ENCODE assay signal across 8 cellular contexts in genomic region chr7:4612939-4613841, GRCh38.
DNase-seq lines count a peak whose midpoint lies in the region; ATAC-seq, FAIRE-seq and TF ChIP-seq lines count a peak whose summit lies in the region.

No MANE protein-coding gene starts in this region.

- no peak for ATAC-seq in GM12878
- ATAC-seq in GM21528 (IDR thresholded peaks at IDR 0.05; ENCODE audit: low FRiP score, unreplicated experiment) = no peak

- TF ChIP-seq POLR2A in GM12878 (IDR thresholded peaks at IDR 0.05; ENCODE audit: low read depth, low read length) = no peak
- no peak for TF ChIP-seq POLR2A in suprapubic skin (IDR thresholded peaks at IDR 0.05)

- no peak for TF ChIP-seq EP300 in GM12878 (IDR thresholded peaks at IDR 0.05; ENCODE audit: borderline replicate concordance in 1 of 2, control insufficient read depth in 1 of 2, low read depth in 2 of 2, low read length in 2 of 2)
- TF ChIP-seq EP300 in suprapubic skin (IDR thresholded peaks at IDR 0.05) = no peak

- DNase-seq in T-helper 2 cell treated with Interferon-gamma antibody and Interleukin-4, amounts not matched to agents 5 μg/mL and 100 μg/mL, for 36 hours (ENCODE audit: low spot score) = no peak
- DNase-seq in T-helper 2 cell (no peak), GM12878 (ENCODE audit: low read depth, low spot score) (no peak), suprapubic skin (ENCODE audit: low spot score in 2 of 2) (peak in 1 of 2 donors; percentile 70), NAMALWA (ENCODE audit: low spot score) (no peak)
- DNase-seq in activated CD4-positive, alpha-beta memory T cell treated with anti-CD3 and anti-CD28 coated beads for 36 hours = no peak

- peak overlapping the region; percentile 60 for H3K4me2 ChIP-seq in GM12878 (ENCODE audit: control insufficient read depth, insufficient read depth)

- H3K4me3 ChIP-seq in GM12878 (peak overlapping the region; percentile 51; the same call in 1 of the 2 replicates), suprapubic skin (peak overlapping the region; percentile 39)

- H3K4me1 Mint-ChIP-seq in T-helper 2 cell treated with Interferon-gamma antibody and Interleukin-4, amounts not matched to agents 5 μg/mL and 100 μg/mL, for 36 hours (ENCODE audit: low read depth) = peaks cover 9% of the 10 kb centered on the region
- H3K4me1 Mint-ChIP-seq in activated CD4-positive, alpha-beta memory T cell treated with anti-CD3 and anti-CD28 coated beads for 36 hours (ENCODE audit: low read depth) = peaks cover 9% of the 10 kb centered on the region

- H3K36me3 Mint-ChIP-seq in T-helper 2 cell treated with Interferon-gamma antibody and Interleukin-4, amounts not matched to agents 5 μg/mL and 100 μg/mL, for 36 hours (ENCODE audit: low read depth) = no peaks in the 10 kb centered on the region
- no peaks in the 10 kb centered on the region for H3K36me3 Mint-ChIP-seq in activated CD4-positive, alpha-beta memory T cell treated with anti-CD3 and anti-CD28 coated beads for 36 hours

- no peaks in the 10 kb centered on the region for H3K9me3 Mint-ChIP-seq in T-helper 2 cell treated with Interferon-gamma antibody and Interleukin-4, amounts not matched to agents 5 μg/mL and 100 μg/mL, for 36 hours
- H3K9me3 Mint-ChIP-seq in activated CD4-positive, alpha-beta memory T cell treated with anti-CD3 and anti-CD28 coated beads for 36 hours = no peaks in the 10 kb centered on the region

- H3K36me3 ChIP-seq in GM12878 (ENCODE audit: control insufficient read depth in 2 of 2, insufficient read depth in 2 of 2, low read length in 1 of 2) (no peaks in the 10 kb centered on the region), suprapubic skin (no peaks in the 10 kb centered on the region)

- SMC1A ChIA-PET in GM12878 (lab: Charles Lee; ENCODE audit: uncharacterized antibody, unreplicated experiment) = no interaction called here

- CTCF ChIA-PET in GM12878 (lab: Yijun Ruan, JAX) = no interaction called here
- CTCF ChIA-PET in activated CD4-positive, alpha-beta memory T cell treated with anti-CD3 and anti-CD28 coated beads for 36 hours (lab: Charles Lee) = interaction anchor here (2.7 kb wide), 1 partner anchor 141 kb away, joined by 13 read pairs; no protein-coding TSS in a partner anchor

- no peaks in the 10 kb centered on the region for H4K20me1 ChIP-seq in GM12878 (ENCODE audit: control insufficient read depth, insufficient read depth)

- TF ChIP-seq CTCF in GM12878 (IDR thresholded peaks at IDR 0.05 in 2 of 3, conservative IDR thresholded peaks at IDR 0.05 in 1 of 3; ENCODE audit: control insufficient read depth in 2 of 3, extremely low read depth in 1 of 3, insufficient read depth in 1 of 3, low read depth in 3 of 3, low read length in 3 of 3) (no peak), suprapubic skin (IDR thresholded peaks at IDR 0.05) (no peak)

- H3K4me3 Mint-ChIP-seq in T-helper 2 cell treated with Interferon-gamma antibody and Interleukin-4, amounts not matched to agents 5 μg/mL and 100 μg/mL, for 36 hours = peak overlapping the region; percentile 58
- H3K4me3 Mint-ChIP-seq in activated CD4-positive, alpha-beta memory T cell treated with anti-CD3 and anti-CD28 coated beads for 36 hours = no peak overlapping the region

- no peak overlapping the region; the same call in 1 of the 2 replicates for H3K9ac ChIP-seq in GM12878 (ENCODE audit: control insufficient read depth, insufficient read depth, low read length)

- 39% methylated on average over 25 of the region's 25 CpGs for WGBS in GM12878 (ENCODE audit: insufficient coverage, insufficient replicate concordance, low lambda C conversion rate, missing lambda C conversion rate)
- WGBS in suprapubic skin = 19% methylated on average over 24 of the region's 25 CpGs

- H3K27me3 Mint-ChIP-seq in T-helper 2 cell treated with Interferon-gamma antibody and Interleukin-4, amounts not matched to agents 5 μg/mL and 100 μg/mL, for 36 hours (ENCODE audit: low read depth) = no peaks in the 10 kb centered on the region
- H3K27me3 Mint-ChIP-seq in activated CD4-positive, alpha-beta memory T cell treated with anti-CD3 and anti-CD28 coated beads for 36 hours = no peaks in the 10 kb centered on the region

- no peak for FAIRE-seq in GM12878 (lab: Jason Lieb, UNC)

- H3K27me3 ChIP-seq in GM12878 (replicated peaks in 1 of 2; ENCODE audit: control insufficient read depth in 2 of 2, insufficient read depth in 2 of 2, low read length in 1 of 2) (no peaks in the 10 kb centered on the region; a peak in 1 of 4 replicates), layer of hippocampus (ENCODE audit: control insufficient read depth, insufficient read depth, low read length) (no peaks in the 10 kb centered on the region), suprapubic skin (no peaks in the 10 kb centered on the region)

- no peak for TF ChIP-seq RAD21 in GM12878 (IDR thresholded peaks at IDR 0.05; ENCODE audit: insufficient read depth, low read depth, low read length)

- no TSS peak for BruUV-seq in GM12878 (replicated peaks; lab: Mats Ljungman, UMichigan)

- H3K27ac ChIP-seq in GM12878 (ENCODE audit: control insufficient read depth, insufficient read depth) (no peak overlapping the region), layer of hippocampus (ENCODE audit: low read depth, low read length) (peak overlapping the region; percentile 32), suprapubic skin (peak overlapping the region; percentile 76)

- no peak overlapping the region for H3K27ac Mint-ChIP-seq in T-helper 2 cell treated with Interferon-gamma antibody and Interleukin-4, amounts not matched to agents 5 μg/mL and 100 μg/mL, for 36 hours
- H3K27ac Mint-ChIP-seq in activated CD4-positive, alpha-beta memory T cell treated with anti-CD3 and anti-CD28 coated beads for 36 hours = no peak overlapping the region

- RAD21 ChIA-PET in GM12878 (lab: Charles Lee; ENCODE audit: unreplicated experiment) = no interaction called here

- H2AFZ ChIP-seq in GM12878 (ENCODE audit: control insufficient read depth, low read depth, low read length) = peak overlapping the region; percentile 73

- H3K4me1 ChIP-seq in GM12878 (ENCODE audit: control insufficient read depth, insufficient read depth, low read length) (peaks cover 7% of the 10 kb centered on the region), suprapubic skin (peaks cover 16% of the 10 kb centered on the region)

- H3K79me2 ChIP-seq in GM12878 (ENCODE audit: control insufficient read depth, insufficient read depth, low read length) = no peaks in the 10 kb centered on the region

- H3K9me3 ChIP-seq in GM12878 (replicated peaks; ENCODE audit: control insufficient read depth, insufficient read depth, low read length) = no peaks in the 10 kb centered on the region
- no peaks in the 10 kb centered on the region for H3K9me3 ChIP-seq in suprapubic skin

- intact Hi-C loops in GM12878 (cut with micrococcal nuclease; ENCODE audit: unreplicated experiment) = no loop called here
- intact Hi-C loops in activated CD4-positive, alpha-beta memory T cell treated with anti-CD3 and anti-CD28 coated beads for 36 hours (cut with micrococcal nuclease) = no loop called here

- in situ Hi-C loops in GM12878 (cut with MboI) = loop anchor here (25.0 kb wide), 1 partner anchor 474 kb away; no protein-coding TSS in a partner anchor

- POLR2A ChIA-PET in GM12878 (lab: Charles Lee) = no interaction called here
- POLR2A ChIA-PET in activated CD4-positive, alpha-beta memory T cell treated with anti-CD3 and anti-CD28 coated beads for 36 hours (lab: Charles Lee) = no interaction called here

TF ChIP-seq in GM12878, 131 proteins besides CTCF, POLR2A, EP300 and RAD21:
- TF ChIP-seq CEBPB (IDR thresholded peaks at IDR 0.05; ENCODE audit: borderline replicate concordance in 1 of 2, low read depth in 2 of 2, low read length in 2 of 2) = no peak
- no peak for TF ChIP-seq NFYA (IDR thresholded peaks at IDR 0.05; ENCODE audit: borderline replicate concordance, low read depth, low read length)
- TF ChIP-seq IKZF1 (conservative IDR thresholded peaks at IDR 0.05) = 0 out of 2 replicates have a peak, but pooled peaks have one; percentile 16
- TF ChIP-seq SREBF1 (IDR thresholded peaks at IDR 0.05; ENCODE audit: low read length) = no peak
- TF ChIP-seq, protein P1, sequence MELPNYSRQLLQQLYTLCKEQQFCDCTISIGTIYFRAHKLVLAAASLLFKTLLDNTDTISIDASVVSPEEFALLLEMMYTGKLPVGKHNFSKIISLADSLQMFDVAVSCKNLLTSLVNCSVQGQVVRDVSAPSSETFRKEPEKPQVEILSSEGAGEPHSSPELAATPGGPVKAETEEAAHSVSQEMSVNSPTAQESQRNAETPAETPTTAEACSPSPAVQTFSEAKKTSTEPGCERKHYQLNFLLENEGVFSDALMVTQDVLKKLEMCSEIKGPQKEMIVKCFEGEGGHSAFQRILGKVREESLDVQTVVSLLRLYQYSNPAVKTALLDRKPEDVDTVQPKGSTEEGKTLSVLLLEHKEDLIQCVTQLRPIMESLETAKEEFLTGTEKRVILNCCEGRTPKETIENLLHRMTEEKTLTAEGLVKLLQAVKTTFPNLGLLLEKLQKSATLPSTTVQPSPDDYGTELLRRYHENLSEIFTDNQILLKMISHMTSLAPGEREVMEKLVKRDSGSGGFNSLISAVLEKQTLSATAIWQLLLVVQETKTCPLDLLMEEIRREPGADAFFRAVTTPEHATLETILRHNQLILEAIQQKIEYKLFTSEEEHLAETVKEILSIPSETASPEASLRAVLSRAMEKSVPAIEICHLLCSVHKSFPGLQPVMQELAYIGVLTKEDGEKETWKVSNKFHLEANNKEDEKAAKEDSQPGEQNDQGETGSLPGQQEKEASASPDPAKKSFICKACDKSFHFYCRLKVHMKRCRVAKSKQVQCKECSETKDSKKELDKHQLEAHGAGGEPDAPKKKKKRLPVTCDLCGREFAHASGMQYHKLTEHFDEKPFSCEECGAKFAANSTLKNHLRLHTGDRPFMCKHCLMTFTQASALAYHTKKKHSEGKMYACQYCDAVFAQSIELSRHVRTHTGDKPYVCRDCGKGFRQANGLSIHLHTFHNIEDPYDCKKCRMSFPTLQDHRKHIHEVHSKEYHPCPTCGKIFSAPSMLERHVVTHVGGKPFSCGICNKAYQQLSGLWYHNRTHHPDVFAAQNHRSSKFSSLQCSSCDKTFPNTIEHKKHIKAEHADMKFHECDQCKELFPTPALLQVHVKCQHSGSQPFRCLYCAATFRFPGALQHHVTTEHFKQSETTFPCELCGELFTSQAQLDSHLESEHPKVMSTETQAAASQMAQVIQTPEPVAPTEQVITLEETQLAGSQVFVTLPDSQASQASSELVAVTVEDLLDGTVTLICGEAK (IDR thresholded peaks at IDR 0.05; ENCODE audit: borderline replicate concordance) = no peak
- no peak for TF ChIP-seq KAT2A (conservative IDR thresholded peaks at IDR 0.05; ENCODE audit: control insufficient read depth, low read depth, low read length)
